14 cellular contexts compared by ENCODE assay signal in genomic region chr6:108446629-108447150, GRCh38.
"Had no signal": no experiment of that assay in that cellular context is flagged by ENCODE, and none has a peak within 500 bp of the region (broad histone marks: within the 10 kb centered on the region; RNA-seq: fewer than 3 reads in every experiment).

No MANE protein-coding gene starts in this region.

- H3K4me3 ChIP-seq: ovary, stomach, testis, upper lobe of left lung had no signal

- H3K9me3 Mint-ChIP-seq: activated naive CD8-positive, alpha-beta T cell treated with anti-CD3 and anti-CD28 coated beads for 36 hours; brain; endodermal cell; neural crest cell had no signal

- H3K4me3 Mint-ChIP-seq: activated naive CD8-positive, alpha-beta T cell treated with anti-CD3 and anti-CD28 coated beads for 36 hours; brain; endodermal cell; neural crest cell had no signal

- H3K27ac Mint-ChIP-seq: activated naive CD8-positive, alpha-beta T cell treated with anti-CD3 and anti-CD28 coated beads for 36 hours; brain; endodermal cell had no signal

- H3K4me1 Mint-ChIP-seq: endodermal cell, neural crest cell had no signal

- H3K36me3 Mint-ChIP-seq: brain had no signal

- ATAC-seq: sciatic nerve had no signal

- H3K9me3 ChIP-seq: ovary, stomach, testis, upper lobe of left lung had no signal

- H3K27ac ChIP-seq: ovary, stomach, testis, upper lobe of left lung had no signal

- DNase-seq: activated CD4-positive, alpha-beta T cell treated with anti-CD3 and anti-CD28 coated beads, Interleukin-2, amount 50 U/mL, for 1 hour; activated CD8-positive, alpha-beta memory T cell treated with anti-CD3 and anti-CD28 coated beads for 24 hours; activated gamma-delta T cell treated with Interleukin-2 at 50 U/mL for 16 hours; activated naive CD8-positive, alpha-beta T cell treated with anti-CD3 and anti-CD28 coated beads for 36 hours; amygdala; endodermal cell; ovary; stimulated activated CD4-positive, alpha-beta T cell treated with anti-CD3 and anti-CD28 coated beads, Interleukin-1b, Interleukin-23, amount 100 ng/mL, for 48 hours; stomach; testis; upper lobe of left lung had no signal

- H3K4me1 ChIP-seq: stomach, testis had no signal

- H3K27me3 ChIP-seq: ovary, stomach, testis, upper lobe of left lung had no signal

- H3K27me3 Mint-ChIP-seq: brain had no signal

- H3K36me3 ChIP-seq: ovary, stomach, upper lobe of left lung had no signal
